Comparison of ENCODE assay signal across 8 cellular contexts in the genomic region with DNA sequence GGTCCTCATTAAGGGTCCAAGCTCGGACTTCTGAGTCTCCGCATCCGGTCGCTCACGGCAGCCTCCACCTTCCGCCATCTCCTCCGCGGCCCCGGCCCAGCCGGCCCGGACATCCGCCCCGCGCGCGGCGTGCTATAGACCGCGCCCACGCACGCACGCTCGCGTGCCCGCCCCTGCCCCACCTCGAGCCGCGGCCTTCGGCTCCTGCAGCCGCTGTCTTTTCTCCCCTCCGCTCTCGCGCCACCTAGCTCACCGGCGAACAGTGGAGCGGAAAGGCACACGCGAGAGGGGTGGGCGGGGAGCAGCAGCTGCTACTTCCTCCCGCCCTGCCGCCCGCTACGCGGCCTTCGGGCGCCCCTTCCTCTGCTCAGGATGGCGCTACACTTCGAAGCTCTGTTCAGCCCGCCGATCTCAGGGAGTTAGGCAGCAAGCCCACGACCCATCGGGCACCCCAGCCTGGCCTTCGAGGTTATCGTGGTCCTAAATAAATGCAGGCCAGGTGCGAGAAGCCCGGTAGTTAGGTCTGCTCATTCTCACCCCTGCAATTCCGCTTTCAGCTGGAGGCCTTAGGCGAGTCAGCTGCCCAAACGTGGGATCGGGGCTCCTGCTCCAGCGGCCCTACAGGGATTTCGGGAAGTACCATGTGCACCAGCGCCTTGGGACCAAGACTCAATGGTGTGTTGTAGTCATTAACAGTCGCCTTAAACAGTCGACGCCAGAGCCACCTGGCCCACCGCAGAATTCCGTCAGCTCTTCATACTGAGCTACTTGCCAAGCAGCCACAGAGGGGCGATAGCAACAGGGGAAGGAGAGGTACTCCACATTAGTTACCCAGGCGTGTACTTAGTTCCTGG. TPM values are rescaled to one million over a fixed set of nuclear protein-coding genes. Genes with fewer than 3 reads are reported as not detected.
DNase-seq lines count a peak whose midpoint lies in the region; ATAC-seq and TF ChIP-seq lines count a peak whose summit lies in the region.

A gene with protein sequence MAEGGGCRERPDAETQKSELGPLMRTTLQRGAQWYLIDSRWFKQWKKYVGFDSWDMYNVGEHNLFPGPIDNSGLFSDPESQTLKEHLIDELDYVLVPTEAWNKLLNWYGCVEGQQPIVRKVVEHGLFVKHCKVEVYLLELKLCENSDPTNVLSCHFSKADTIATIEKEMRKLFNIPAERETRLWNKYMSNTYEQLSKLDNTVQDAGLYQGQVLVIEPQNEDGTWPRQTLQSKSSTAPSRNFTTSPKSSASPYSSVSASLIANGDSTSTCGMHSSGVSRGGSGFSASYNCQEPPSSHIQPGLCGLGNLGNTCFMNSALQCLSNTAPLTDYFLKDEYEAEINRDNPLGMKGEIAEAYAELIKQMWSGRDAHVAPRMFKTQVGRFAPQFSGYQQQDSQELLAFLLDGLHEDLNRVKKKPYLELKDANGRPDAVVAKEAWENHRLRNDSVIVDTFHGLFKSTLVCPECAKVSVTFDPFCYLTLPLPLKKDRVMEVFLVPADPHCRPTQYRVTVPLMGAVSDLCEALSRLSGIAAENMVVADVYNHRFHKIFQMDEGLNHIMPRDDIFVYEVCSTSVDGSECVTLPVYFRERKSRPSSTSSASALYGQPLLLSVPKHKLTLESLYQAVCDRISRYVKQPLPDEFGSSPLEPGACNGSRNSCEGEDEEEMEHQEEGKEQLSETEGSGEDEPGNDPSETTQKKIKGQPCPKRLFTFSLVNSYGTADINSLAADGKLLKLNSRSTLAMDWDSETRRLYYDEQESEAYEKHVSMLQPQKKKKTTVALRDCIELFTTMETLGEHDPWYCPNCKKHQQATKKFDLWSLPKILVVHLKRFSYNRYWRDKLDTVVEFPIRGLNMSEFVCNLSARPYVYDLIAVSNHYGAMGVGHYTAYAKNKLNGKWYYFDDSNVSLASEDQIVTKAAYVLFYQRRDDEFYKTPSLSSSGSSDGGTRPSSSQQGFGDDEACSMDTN (minus strand): TSS at position 107 of the 854 bp plus-strand sequence. CDS start 29 bp downstream, at position 78.

- ATAC-seq in GM21528 (IDR thresholded peaks at IDR 0.05; ENCODE audit: low FRiP score, unreplicated experiment) (peak; percentile 80), IMR-90 (ENCODE audit: low read depth) (peak; percentile 96)

- intact Hi-C loops in IMR-90 (cut with micrococcal nuclease), result loop anchor here (1.0 to 2.0 kb wide), 3 partner anchors 18 to 109 kb away; a partner anchor contains a TSS

- no TSS peak for BruUV-seq in IMR-90 (replicated peaks; lab: Mats Ljungman, UMichigan)

- TF ChIP-seq RAD21 in IMR-90 (IDR thresholded peaks at IDR 0.05; ENCODE audit: low read length), result peak; percentile 75

- H3K27ac ChIP-seq in IMR-90 (ENCODE audit: insufficient read depth, low read length) (peak within 1 kb of the TSS; percentile 93), OCI-LY3 (ENCODE audit: low read length) (peak within 1 kb of the TSS; percentile 92)

- peak within 1 kb of the TSS; percentile 96 for H3K23ac ChIP-seq in IMR-90 (ENCODE audit: low read depth, low read length)

- H2BK15ac ChIP-seq in IMR-90 (ENCODE audit: low read depth, low read length), result peak within 1 kb of the TSS; percentile 21; the same call in 2 of the 3 replicates

- TF ChIP-seq POLR2A in IMR-90 (IDR thresholded peaks at IDR 0.05; ENCODE audit: low read depth, low read length), result peak; percentile 71; the same call in 1 of the 2 replicates

- H3K36me3 ChIP-seq in IMR-90 (ENCODE audit: control insufficient read depth, insufficient read depth, low read length), result peaks cover 5% of the 10 kb centered on the region; the same call in 1 of the 2 replicates
- peaks cover 6% of the 10 kb centered on the region for H3K36me3 ChIP-seq in OCI-LY3 (replicated peaks; ENCODE audit: low read depth, low read length)

- dilution Hi-C loops in IMR-90 (cut with HindIII; ENCODE audit: low sequenced_read_pairs, unreplicated experiment), result no loop called here

- H2BK120ac ChIP-seq in IMR-90 (ENCODE audit: low read depth, low read length), result peak within 1 kb of the TSS; percentile 76

- peak within 1 kb of the TSS; percentile 84 for H4K5ac ChIP-seq in IMR-90 (ENCODE audit: low read depth, low read length)

- H3K79me2 ChIP-seq in OCI-LY3 (ENCODE audit: low read length), result peaks cover 52% of the 10 kb centered on the region

- H3K9ac ChIP-seq in IMR-90 (ENCODE audit: low read depth, low read length) (peak within 1 kb of the TSS; percentile 96), OCI-LY3 (ENCODE audit: low read length) (peak within 1 kb of the TSS; percentile 92)

- H3K56ac ChIP-seq in IMR-90 (ENCODE audit: extremely low read depth, insufficient read depth, low read length), result peak within 1 kb of the TSS; percentile 89

- H4K20me1 ChIP-seq in IMR-90 (ENCODE audit: insufficient read depth, low read length), result no peaks in the 10 kb centered on the region; the same call in none of the 2 replicates
- H4K20me1 ChIP-seq in OCI-LY3 (ENCODE audit: insufficient read depth, low read length), result no peaks in the 10 kb centered on the region

- POLR2A ChIA-PET in IMR-90 (lab: Charles Lee; ENCODE audit: unreplicated experiment), result interaction anchor here (0.8 to 1.7 kb wide), 2 partner anchors 12 to 89 kb away, joined by 8 to 9 read pairs; a partner anchor contains a TSS

- peak within 1 kb of the TSS; percentile 38; the same call in 1 of the 2 replicates for H2BK20ac ChIP-seq in IMR-90 (ENCODE audit: low read depth, low read length)

- H2AK5ac ChIP-seq in IMR-90 (ENCODE audit: low read depth, low read length), result peak within 1 kb of the TSS; percentile 94

- H3K14ac ChIP-seq in IMR-90 (replicated peaks; ENCODE audit: low read depth, low read length), result peak within 1 kb of the TSS; percentile 95

- H2AK9ac ChIP-seq in IMR-90 (replicated peaks; ENCODE audit: low read depth, low read length, poor library complexity), result peak within 1 kb of the TSS; percentile 93

- no peaks in the 10 kb centered on the region for H3K27me3 ChIP-seq in IMR-90 (ENCODE audit: control insufficient read depth, insufficient read depth, low read length)
- no peaks in the 10 kb centered on the region for H3K27me3 ChIP-seq in OCI-LY3 (ENCODE audit: low read depth, low read length)

- WGBS in IMR-90 (ENCODE audit: extremely low coverage in 2 of 2, insufficient read length in 1 of 2), 2 experiments, result 1% methylated on average over 39 of the region's 70 CpGs; no CpG with 5 or more reads in 1 of the 2 experiments

- H2AFZ ChIP-seq in IMR-90 (replicated peaks; ENCODE audit: low read length, poor library complexity), result peak within 1 kb of the TSS; percentile 94
- H2AFZ ChIP-seq in OCI-LY3 (ENCODE audit: low read depth, low read length), result peak within 1 kb of the TSS; percentile 42; the same call in 1 of the 2 replicates

- H3K4me1 ChIP-seq in IMR-90 (ENCODE audit: control insufficient read depth, insufficient read depth, low read length), result peaks cover 11% of the 10 kb centered on the region; the same call in 1 of the 2 replicates
- H3K4me1 ChIP-seq in OCI-LY3 (ENCODE audit: low read length), result peaks cover 52% of the 10 kb centered on the region

- CTCF ChIA-PET in IMR-90 (lab: Yijun Ruan, JAX), result interaction anchor here (0.6 to 1.6 kb wide), 4 partner anchors 10 to 114 kb away, joined by 3 to 6 read pairs (median 4); no protein-coding TSS in a partner anchor

- H3K79me1 ChIP-seq in IMR-90 (ENCODE audit: low read depth in 1 of 2, low read length in 2 of 2), result peaks cover 0 to 44% of the 10 kb centered on the region in 2 experiments; a peak in 3 of 4 replicates

- peak within 1 kb of the TSS; percentile 79 for H4K91ac ChIP-seq in IMR-90 (ENCODE audit: insufficient read depth, low read depth, low read length)

- in situ Hi-C loops in IMR-90 (cut with MboI; ENCODE audit: low sequenced_read_pairs), result loop anchor here (5.0 kb wide), 1 partner anchor 107 kb away; no protein-coding TSS in a partner anchor

- H3K4me3 ChIP-seq in IMR-90 (ENCODE audit: insufficient read depth, low read depth, low read length) (peak within 1 kb of the TSS; percentile 87), OCI-LY3 (ENCODE audit: low read length) (peak within 1 kb of the TSS; percentile 85)

- peak within 1 kb of the TSS; percentile 77 for H2BK5ac ChIP-seq in IMR-90 (ENCODE audit: low read depth, low read length, poor library complexity, severe bottlenecking)

- DNase-seq in DMS 273 treated with DMSO at 0.1 percent for 48 hours (lab: John Stamatoyannopoulos, UW) (peak; percentile 73), IMR-90 (peak; percentile 87), epidermal melanocyte (ENCODE audit: insufficient read length, low spot score) (peak; percentile 61), middle frontal gyrus (ENCODE audit: extremely low spot score, low spot score) (peak; percentile 69)
- DNase-seq in activated CD8-positive, alpha-beta memory T cell treated with anti-CD3 and anti-CD28 coated beads, Interleukin-2, amount 50 U/mL, for 48 hours, result peak; percentile 96
- peak; percentile 90 to 92 for DNase-seq in stimulated activated CD8-positive, alpha-beta memory T cell treated with anti-CD3 and anti-CD28 coated beads, Interleukin-2, amount 100 ng/mL, for 48 hours (ENCODE audit: low read depth in 2 of 2)

- peaks cover 5% of the 10 kb centered on the region for H3K9me1 ChIP-seq in IMR-90 (ENCODE audit: insufficient read depth, low read length)

- H3K4me2 ChIP-seq in IMR-90 (ENCODE audit: low read depth, low read length), result peak within 1 kb of the TSS; percentile 100
- H3K4me2 ChIP-seq in OCI-LY3 (ENCODE audit: low read length), result peak within 1 kb of the TSS; percentile 98

- H3K4ac ChIP-seq in IMR-90 (ENCODE audit: low read depth, low read length), result peak within 1 kb of the TSS; percentile 96

- peak within 1 kb of the TSS; percentile 89 to 96 for H4K8ac ChIP-seq in IMR-90 (ENCODE audit: low read depth in 2 of 2, low read length in 2 of 2)

- peak within 1 kb of the TSS; percentile 55 for H3K18ac ChIP-seq in IMR-90 (ENCODE audit: low read depth, low read length)

- H3K9me3 ChIP-seq in IMR-90 (ENCODE audit: control insufficient read depth, insufficient read depth, low read length) (no peaks in the 10 kb centered on the region), OCI-LY3 (ENCODE audit: insufficient read depth, low read length) (no peaks in the 10 kb centered on the region)

- TF ChIP-seq CTCF in IMR-90 (conservative IDR thresholded peaks at IDR 0.05; ENCODE audit: low read depth, low read length) (peak; percentile 62), OCI-LY3 (IDR thresholded peaks at IDR 0.05; ENCODE audit: low read depth, low read length) (peak; percentile 65)

TF ChIP-seq in IMR-90, 13 proteins besides CTCF, POLR2A, EP300 and RAD21 (continues in another document):
- no peak for TF ChIP-seq CEBPB (IDR thresholded peaks at IDR 0.05; ENCODE audit: low read depth, low read length)
- peak; percentile 93 for TF ChIP-seq MXI1 (IDR thresholded peaks at IDR 0.05; ENCODE audit: borderline replicate concordance, low read depth, low read length)

RNA-seq across cellular contexts. Expression of the gene that starts here (rescaled TPM):
- total RNA-seq in IMR-90 (2012; rRNA removed), result 28.6 and 29.9 TPM in 2 replicates
- polyA plus RNA-seq in IMR-90 (2012; rRNA removed), result 36.1 and 42.3 TPM in 2 replicates
- 14.9 and 18.2 TPM in 2 replicates for polyA plus RNA-seq in IMR-90 (2012; cell fraction: cytosol; rRNA removed)
- 35.6 and 104 TPM in 2 replicates for polyA plus RNA-seq in IMR-90 (2012; cell fraction: nucleus; rRNA removed; ENCODE audit: low replicate concordance)

Comparison
In these comparisons a context has a peak if more than half of its experiments do, and no peak if none do; other contexts are left out.
1. Peak in every context shown above with its lines: DNase-seq, ATAC-seq, H3K4me3 ChIP-seq and H3K27ac ChIP-seq.